In the genomic region with DNA sequence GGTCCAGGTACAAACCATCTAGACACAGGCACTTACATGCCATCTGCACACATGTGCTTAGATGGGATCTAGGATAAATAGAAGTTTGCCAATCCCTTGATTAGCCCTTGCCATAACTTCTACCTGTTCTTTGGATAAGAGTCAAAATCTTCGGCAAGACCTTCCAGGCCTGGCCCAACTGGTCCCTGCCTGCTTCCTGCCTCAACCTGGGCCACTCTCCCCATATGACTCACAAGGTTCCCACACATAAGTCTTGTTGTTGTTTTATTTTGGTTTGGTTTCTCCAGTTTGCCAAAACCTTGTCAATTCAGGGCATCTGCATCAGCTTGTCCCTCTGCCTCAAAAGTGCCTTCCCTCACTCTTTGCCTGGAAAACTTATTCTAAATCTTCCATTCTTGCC, we compare ENCODE assay signal across 15 cellular contexts.
A peak's percentile ranks its signal among the peaks of the same experiment; 100 is the strongest.
DNase-seq lines count a peak whose midpoint lies in the region; ATAC-seq and TF ChIP-seq lines count a peak whose summit lies in the region.
"Had no signal": no experiment of that assay in that cellular context is flagged by ENCODE, and none has a peak within 500 bp of the region (broad histone marks: within the 10 kb centered on the region; RNA-seq: fewer than 3 reads in every experiment).

No MANE protein-coding gene starts in this region.

- H3K27ac Mint-ChIP-seq in MCF 10A (ENCODE audit: low read depth, unreplicated experiment) = no peak overlapping the region
- H3K27ac Mint-ChIP-seq: CD8-positive, alpha-beta memory T cell had no signal

- peaks cover 0 to 7% of the 10 kb centered on the region in 2 donors for H3K9me3 ChIP-seq in breast epithelium
- H3K9me3 ChIP-seq: Caco-2, HAP-1 had no signal

- H3K4me3 ChIP-seq in breast epithelium = no peak overlapping the region
- H3K4me3 ChIP-seq in skin epidermis = no peak overlapping the region
- H3K4me3 ChIP-seq: BLaER1, HAP-1 had no signal

- H3K27me3 ChIP-seq in breast epithelium = peaks cover 0 to 11% of the 10 kb centered on the region in 2 donors
- H3K27me3 ChIP-seq: BLaER1 had no signal

- no peaks in the 10 kb centered on the region for H3K36me3 Mint-ChIP-seq in MCF 10A (ENCODE audit: insufficient read depth, unreplicated experiment)
- H3K36me3 Mint-ChIP-seq: CD8-positive, alpha-beta memory T cell had no signal

- DNase-seq in MCF 10A (ENCODE audit: unreplicated experiment) (peak; percentile 66), breast epithelium (ENCODE audit: low spot score in 2 of 2) (no peak), kidney tubule cell (ENCODE audit: low spot score) (no peak), left cardiac atrium (no peak), NOMO-1 (lab: John Stamatoyannopoulos, UW; ENCODE audit: unreplicated experiment in 2 of 2) (no peak)
- DNase-seq: AML-193; Caco-2; CD8-positive, alpha-beta memory T cell; DND-41; GDM1 had no signal

- no peak for TF ChIP-seq POLR2A in breast epithelium (IDR thresholded peaks at IDR 0.05)

- no peak overlapping the region for H3K4me3 Mint-ChIP-seq in MCF 10A (ENCODE audit: unreplicated experiment)
- H3K4me3 Mint-ChIP-seq: CD8-positive, alpha-beta memory T cell had no signal

- POLR2A ChIA-PET in MCF 10A (lab: Yijun Ruan, JAX) = no interaction called here

- H3K36me3 ChIP-seq in breast epithelium = no peaks in the 10 kb centered on the region
- H3K36me3 ChIP-seq: BLaER1, HAP-1 had no signal

- no TSS peak for BruUV-seq in MCF 10A (replicated peaks; lab: Mats Ljungman, UMichigan)

- intact Hi-C loops in MCF 10A (cut with micrococcal nuclease) = no loop called here
- intact Hi-C loops in breast epithelium (cut with DNase I; ENCODE audit: low total_unique reads) = no loop called here
- intact Hi-C loops in left cardiac atrium (cut with DNase I) = no loop called here

- no peaks in the 10 kb centered on the region for H3K4me1 ChIP-seq in breast epithelium
- H3K4me1 ChIP-seq: BLaER1, Caco-2, HAP-1 had no signal

- peaks cover 20% of the 10 kb centered on the region for H3K9me3 Mint-ChIP-seq in MCF 10A (ENCODE audit: unreplicated experiment)
- H3K9me3 Mint-ChIP-seq: CD8-positive, alpha-beta memory T cell had no signal

- ATAC-seq in esophagus mucosa (peak; percentile 91), left cardiac atrium (no peak)

- no peaks in the 10 kb centered on the region for H3K4me1 Mint-ChIP-seq in MCF 10A (ENCODE audit: insufficient read depth, unreplicated experiment)
- H3K4me1 Mint-ChIP-seq: CD8-positive, alpha-beta memory T cell had no signal

- no peak for TF ChIP-seq CTCF in MCF 10A (IDR thresholded peaks at IDR 0.05; ENCODE audit: unreplicated experiment)
- TF ChIP-seq CTCF in breast epithelium (IDR thresholded peaks at IDR 0.05) = no peak

- CTCF ChIA-PET in MCF 10A (lab: Yijun Ruan, JAX) = interaction anchor here (0.7 kb wide), 1 partner anchor 12 kb away, joined by 3 read pairs; no protein-coding TSS in a partner anchor

- H3K27me3 Mint-ChIP-seq in MCF 10A (ENCODE audit: insufficient read depth, unreplicated experiment) = no peaks in the 10 kb centered on the region

- H3K27ac ChIP-seq in breast epithelium (no peak overlapping the region), skin epidermis (peak overlapping the region in 15 of 21 experiments; percentile 2 to 72 (median 48))
- H3K27ac ChIP-seq: 22Rv1, BLaER1 had no signal

Comparison
In these comparisons a context has a peak if more than half of its experiments do, and no peak if none do; other contexts are left out.
1. H3K27ac ChIP-seq: peak in skin epidermis (15 of 21); none in breast epithelium (0 of 2).